Comparison of ENCODE assay signal across 11 cellular contexts in the genomic region with DNA sequence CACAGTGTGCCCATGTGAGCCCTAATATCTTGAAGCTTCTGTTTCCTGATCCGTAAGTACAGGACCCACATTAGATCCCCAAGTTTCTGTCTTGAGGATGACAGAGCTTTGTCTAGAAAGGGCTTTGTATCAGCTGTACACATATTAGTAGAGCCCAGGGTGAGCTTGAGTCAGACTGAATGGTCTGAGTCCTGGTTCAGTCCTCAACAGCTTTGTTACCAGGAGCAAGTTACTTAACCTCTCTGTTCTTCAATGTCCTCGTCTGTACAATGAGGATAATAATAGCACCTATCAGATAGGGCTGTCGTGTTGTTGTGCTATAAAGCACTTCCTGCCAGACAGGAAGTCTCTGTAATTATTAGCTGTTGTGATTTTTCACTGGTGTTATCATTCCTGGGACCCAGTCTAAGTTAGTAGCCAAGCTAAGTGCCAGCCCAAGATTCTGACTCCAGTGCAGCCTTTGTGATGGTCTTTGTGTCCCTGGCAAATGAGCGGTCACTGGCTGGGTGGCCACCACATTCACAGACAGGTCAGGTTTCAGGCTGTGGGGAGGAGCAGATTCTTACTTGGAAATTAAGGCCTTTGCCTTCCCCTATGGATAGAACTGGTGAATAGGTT. TPM values are rescaled to one million over a fixed set of nuclear protein-coding genes. Genes with fewer than 3 reads are reported as not detected.
DNase-seq lines count a peak whose midpoint lies in the region; ATAC-seq, FAIRE-seq and TF ChIP-seq lines count a peak whose summit lies in the region.
"Had no signal": no experiment of that assay in that cellular context is flagged by ENCODE, and none has a peak within 500 bp of the region (broad histone marks: within the 10 kb centered on the region; RNA-seq: fewer than 3 reads in every experiment).

No MANE protein-coding gene starts in this region.

- peaks cover 0 to 29% (median 0%) of the 10 kb centered on the region in 11 experiments; a peak in 7 of 22 replicates for H3K36me3 ChIP-seq in BLaER1 treated with 17β-estradiol and CSF1 and Interleukin-3, amounts not matched to agents 10 nM and 100 nM
- H3K36me3 ChIP-seq in H7 (replicated peaks; ENCODE audit: control insufficient read depth, insufficient read depth, low read length) = no peaks in the 10 kb centered on the region

- ATAC-seq in natural killer cell (peak; percentile 77 to 85 (median 82)), HG02840 (IDR thresholded peaks at IDR 0.05; ENCODE audit: low FRiP score, unreplicated experiment) (no peak), GM21526 (IDR thresholded peaks at IDR 0.05; ENCODE audit: low FRiP score, unreplicated experiment) (no peak)

- H3K4me3 ChIP-seq in BLaER1 treated with 17β-estradiol and CSF1 and Interleukin-3, amounts not matched to agents 10 nM and 100 nM = no peak overlapping the region
- H3K4me3 ChIP-seq in H7 (ENCODE audit: insufficient read depth, low read depth, low read length) = no peak overlapping the region

- no peak for TF ChIP-seq CTCF in natural killer cell (IDR thresholded peaks at IDR 0.05)

- intact Hi-C loops in natural killer cell (cut with micrococcal nuclease) = loop anchor here (10.0 kb wide), 1 partner anchor 78 kb away; a partner anchor contains a TSS

- no peak overlapping the region for H3K4me3 Mint-ChIP-seq in natural killer cell

- no peaks in the 10 kb centered on the region for H3K36me3 Mint-ChIP-seq in natural killer cell

- FAIRE-seq in GM18507 (lab: Jason Lieb, UNC) = peak; percentile 82

- H3K27me3 Mint-ChIP-seq in natural killer cell (ENCODE audit: low read depth in 2 of 2) = no peaks in the 10 kb centered on the region

- no peaks in the 10 kb centered on the region for H3K9me3 Mint-ChIP-seq in natural killer cell

- peak overlapping the region; percentile 76 to 99 (median 88) for H3K4me2 ChIP-seq in BLaER1 treated with 17β-estradiol and CSF1 and Interleukin-3, amounts not matched to agents 10 nM and 100 nM

- peak overlapping the region; percentile 74 to 75 for H3K27ac Mint-ChIP-seq in natural killer cell

- no peaks in the 10 kb centered on the region for H3K9me3 ChIP-seq in BLaER1 treated with 17β-estradiol and CSF1 and Interleukin-3, amounts not matched to agents 10 nM and 100 nM (replicated peaks in 1 of 11)

- H4K20me1 ChIP-seq in BLaER1 treated with 17β-estradiol and CSF1 and Interleukin-3, amounts not matched to agents 10 nM and 100 nM = peaks cover 10 to 86% (median 32%) of the 10 kb centered on the region in 11 experiments; a peak in 19 of 22 replicates

- peaks cover 85 to 100% (median 99%) of the 10 kb centered on the region in 10 experiments for H3K4me1 ChIP-seq in BLaER1 treated with 17β-estradiol and CSF1 and Interleukin-3, amounts not matched to agents 10 nM and 100 nM

- peaks cover 36 to 58% of the 10 kb centered on the region in 2 donors for H3K4me1 Mint-ChIP-seq in natural killer cell

- H3K27me3 ChIP-seq in BLaER1 treated with 17β-estradiol and CSF1 and Interleukin-3, amounts not matched to agents 10 nM and 100 nM = no peaks in the 10 kb centered on the region
- no peaks in the 10 kb centered on the region for H3K27me3 ChIP-seq in H7 (ENCODE audit: control insufficient read depth, insufficient read depth, low read length)

- H3K9ac ChIP-seq in BLaER1 treated with 17β-estradiol and CSF1 and Interleukin-3, amounts not matched to agents 10 nM and 100 nM = peak overlapping the region in 6 of 11 experiments; percentile 0 to 54 (median 16); a peak in 5 of 22 replicates

- no peak for DNase-seq in GM18507 (ENCODE audit: extremely low spot score, insufficient read length, low read depth)
- DNase-seq in dermis blood vessel endothelial cell = peak; percentile 80
- no peak for DNase-seq in natural killer cell
- no peak for DNase-seq in nucleus accumbens (lab: John Stamatoyannopoulos, UW)
- no peak for DNase-seq in H7
- DNase-seq: activated naive CD4-positive, alpha-beta T cell treated with anti-CD3 and anti-CD28 coated beads, Interleukin-2, amount 50 U/mL, for 16 hours; COR-L47; NCI-H1930 had no signal

- peak overlapping the region in 10 of 11 experiments; percentile 1 to 51 (median 35); a peak in 15 of 22 replicates for H3K27ac ChIP-seq in BLaER1 treated with 17β-estradiol and CSF1 and Interleukin-3, amounts not matched to agents 10 nM and 100 nM

RNA-seq across cellular contexts. Expression of a gene that starts 6.8 kb away (rescaled TPM):
- 27.8 and 31.8 TPM in 2 replicates for total RNA-seq in dermis blood vessel endothelial cell
- 100 to 1,000 TPM; 102 to 132 (median 107) TPM for total RNA-seq in natural killer cell
- total RNA-seq in H7 (2014; rRNA removed; shearing (Covaris generic)) = 27.1 and 28.1 TPM in 2 replicates

RNA-seq across cellular contexts. Expression of a gene that starts 49.2 kb away (rescaled TPM):
- total RNA-seq in dermis blood vessel endothelial cell (13.4 and 16.8 TPM in 2 replicates), natural killer cell (10 to 100 TPM; 40.4 to 46.1 (median 40.7) TPM)
- total RNA-seq in H7 (2014; rRNA removed; shearing (Covaris generic)) = 17.1 and 22.1 TPM in 2 replicates

Comparison
In these comparisons a context has a peak if more than half of its experiments do, and no peak if none do; other contexts are left out.
1. ATAC-seq: peak in natural killer cell (3 of 3); none in HG02840 (single experiment) and GM21526 (single experiment).